In the genomic region with DNA sequence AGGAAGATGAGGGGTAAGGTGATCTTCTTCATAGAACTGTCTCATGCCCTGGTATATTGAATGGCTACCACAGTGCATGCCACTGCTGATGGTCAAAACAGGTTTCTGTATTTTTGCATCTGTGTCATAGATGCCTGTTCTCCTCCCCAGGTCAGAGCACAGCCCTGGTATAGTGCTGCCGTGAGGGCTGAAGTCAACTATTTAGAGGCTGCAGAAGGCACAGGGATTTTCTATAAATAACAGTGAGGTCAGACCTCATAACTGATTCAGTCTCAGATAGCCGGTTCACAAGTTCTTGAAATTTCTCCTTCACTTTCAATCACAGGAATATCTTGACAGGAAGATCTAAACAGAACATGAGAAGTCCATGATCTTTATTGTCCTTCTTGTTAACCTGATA, we compare ENCODE assay signal across 25 cellular contexts.
"Had no signal": no experiment of that assay in that cellular context is flagged by ENCODE, and none has a peak within 500 bp of the region (broad histone marks: within the 10 kb centered on the region; RNA-seq: fewer than 3 reads in every experiment).

No MANE protein-coding gene starts in this region.

- H3K27ac ChIP-seq: lower lobe of right lung, sigmoid colon, tibial nerve, VCaP had no signal

- H3K36me3 ChIP-seq: lower lobe of right lung, sigmoid colon had no signal

- H3K9me3 ChIP-seq: lower lobe of right lung, tibial nerve had no signal

- H3K4me1 ChIP-seq: lower lobe of right lung, sigmoid colon, tibial nerve had no signal

- ATAC-seq: activated CD4-positive, CD25-positive, alpha-beta regulatory T cell treated with anti-CD3 and anti-CD28 coated beads, Interleukin-2, amount 50 U/mL, for 24 hours; activated T-cell treated with anti-CD3 and anti-CD28 coated beads, Interleukin-2, amount 50 U/mL, for 4 hours; activated T-helper 17 cell treated with anti-CD3 and anti-CD28 coated beads, Interleukin-2, amount 50 U/mL, for 72 hours; esophagus mucosa; left colon; lower lobe of right lung; natural killer cell treated with Interleukin-12 subunit alpha and Interleukin-12 subunit beta and Interleukin-15 and Interleukin-18, amount 100 ng/mL, for 72 hours had no signal

- H3K27me3 ChIP-seq: sigmoid colon, tibial nerve had no signal

- DNase-seq: activated CD4-positive, alpha-beta memory T cell treated with anti-CD3 and anti-CD28 coated beads for 36 hours; activated CD4-positive, alpha-beta T cell treated with anti-CD3 and anti-CD28 coated beads, Interleukin-2, amount 10 ng/mL, durations not matched to agents 24 days and 14 days; activated CD8-positive, alpha-beta memory T cell treated with anti-CD3 and anti-CD28 coated beads, Interleukin-2, amount 50 U/mL, for 48 hours; activated gamma-delta T cell treated with Interleukin-2 at 50 U/mL for 16 hours; activated naive CD4-positive, alpha-beta T cell treated with anti-CD3 and anti-CD28 coated beads, Interleukin-2, amount 50 U/mL, for 16 hours; activated T-cell treated with anti-CD3 and anti-CD28 coated beads, Interleukin-2, amount 50 U/mL, for 4 hours; amniotic stem cell; central memory CD4-positive, alpha-beta T cell; endodermal cell; foreskin fibroblast; islet precursor cell; left colon; lower lobe of right lung; mesenchymal stem cell; retina; sigmoid colon; stimulated activated CD4-positive, alpha-beta T cell treated with anti-CD3 and anti-CD28 coated beads, Interleukin-15, amount 100 ng/mL, for 24 hours; stimulated activated CD4-positive, alpha-beta T cell treated with anti-CD3 and anti-CD28 coated beads, Interleukin-2, amount 100 ng/mL, for 24 hours; stimulated activated naive CD4-positive, alpha-beta T cell had no signal

- H3K4me3 ChIP-seq: lower lobe of right lung, sigmoid colon, tibial nerve had no signal
